ENCODE assay signal across 12 cellular contexts in the genomic region with DNA sequence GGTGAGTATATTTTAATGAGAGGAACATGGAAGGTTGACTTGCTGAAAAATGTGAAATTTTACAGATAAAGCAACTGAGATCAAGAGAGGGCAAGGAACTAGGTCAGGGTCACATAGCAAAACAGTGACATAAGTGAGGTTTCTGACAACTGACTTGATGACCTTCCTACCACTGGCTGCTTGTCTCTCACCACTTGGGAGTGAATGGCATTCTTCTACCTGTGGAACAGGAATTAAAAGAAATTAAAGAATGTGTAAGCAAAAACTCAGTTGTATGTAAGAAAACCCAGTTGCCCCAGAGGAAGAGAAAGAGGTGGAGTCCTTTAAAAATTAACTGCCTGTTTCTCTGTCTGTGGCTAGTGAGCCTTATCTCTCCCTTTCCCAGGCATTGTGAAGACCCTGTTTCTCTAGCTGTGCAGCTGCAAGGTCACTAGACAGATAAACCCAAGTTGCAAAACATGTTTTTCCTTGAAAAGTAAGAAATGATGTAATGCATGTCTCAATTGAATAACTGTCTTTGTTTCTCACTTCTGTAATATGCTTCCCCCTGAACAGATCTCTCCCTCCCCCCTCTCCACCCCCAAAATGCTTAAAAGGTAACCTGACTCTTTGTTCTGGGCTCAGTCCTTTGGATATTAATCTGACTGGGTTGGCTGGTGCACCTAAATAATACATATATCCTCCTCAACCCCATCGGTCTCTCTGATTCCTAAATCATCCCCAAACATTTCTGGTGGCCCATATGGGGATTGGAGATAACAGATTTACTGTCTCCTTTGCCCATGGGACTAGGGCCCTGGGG. TPM values are rescaled to one million over a fixed set of nuclear protein-coding genes. Genes with fewer than 3 reads are reported as not detected.
DNase-seq lines count a peak whose midpoint lies in the region; ATAC-seq and TF ChIP-seq lines count a peak whose summit lies in the region.
"Had no signal": no experiment of that assay in that cellular context is flagged by ENCODE, and none has a peak within 500 bp of the region (broad histone marks: within the 10 kb centered on the region; RNA-seq: fewer than 3 reads in every experiment).

No MANE protein-coding gene starts in this region.

- TF ChIP-seq CTCF in ascending aorta (IDR thresholded peaks at IDR 0.05) = no peak
- no peak for TF ChIP-seq CTCF in foreskin fibroblast (IDR thresholded peaks at IDR 0.05; ENCODE audit: low read depth, low read length)

- ATAC-seq in memory B cell (ENCODE audit: low read depth) = peak; percentile 42

- no peaks in the 10 kb centered on the region for H3K27me3 Mint-ChIP-seq in IgD-negative memory B cell
- H3K27me3 Mint-ChIP-seq in memory B cell = no peaks in the 10 kb centered on the region

- no peaks in the 10 kb centered on the region for H3K9me3 ChIP-seq in ascending aorta
- H3K9me3 ChIP-seq: adrenal gland had no signal

- intact Hi-C loops in ascending aorta (cut with DNase I) = loop anchor here (2.0 kb wide), 1 partner anchor 61 kb away; no protein-coding TSS in a partner anchor

- H2AFZ ChIP-seq in ACC112 (ENCODE audit: low read length, unreplicated experiment) = no peak overlapping the region

- no peaks in the 10 kb centered on the region for H3K9me3 Mint-ChIP-seq in IgD-negative memory B cell
- no peaks in the 10 kb centered on the region for H3K9me3 Mint-ChIP-seq in memory B cell

- H3K4me1 Mint-ChIP-seq in IgD-negative memory B cell = peaks cover 19 to 28% (median 21%) of the 10 kb centered on the region in 3 donors
- peaks cover 22% of the 10 kb centered on the region for H3K4me1 Mint-ChIP-seq in memory B cell

- no peaks in the 10 kb centered on the region for H3K79me2 ChIP-seq in ACC112 (ENCODE audit: control insufficient read depth, insufficient read depth, low read length, unreplicated experiment)

- H3K27me3 ChIP-seq in ACC112 (ENCODE audit: insufficient read depth, low read length) = no peaks in the 10 kb centered on the region
- H3K27me3 ChIP-seq in ascending aorta = no peaks in the 10 kb centered on the region
- H3K27me3 ChIP-seq: adrenal gland had no signal

- H3K27ac Mint-ChIP-seq in IgD-negative memory B cell = peak overlapping the region; percentile 54 to 88 (median 83)
- H3K27ac Mint-ChIP-seq in memory B cell = peak overlapping the region; percentile 84

- no peak for DNase-seq in ascending aorta (ENCODE audit: low spot score in 2 of 2)
- DNase-seq in memory B cell (ENCODE audit: low spot score in 2 of 2) = no peak
- no peak for DNase-seq in foreskin fibroblast
- DNase-seq in DMS114 treated with DMSO at 0.1 percent for 48 hours (lab: John Stamatoyannopoulos, UW; ENCODE audit: unreplicated experiment) = no peak
- DNase-seq in activated CD4-positive, alpha-beta T cell treated with anti-CD3 and anti-CD28 coated beads for 48 hours = no peak
- DNase-seq in NCI-H1694 (lab: John Stamatoyannopoulos, UW) = no peak
- DNase-seq: activated CD4-positive, alpha-beta T cell treated with anti-CD3 and anti-CD28 coated beads, Interleukin-2, amount 50 U/mL, for 48 hours had no signal

- H3K36me3 ChIP-seq in ACC112 (ENCODE audit: insufficient read depth, low read length) (no peaks in the 10 kb centered on the region), ascending aorta (no peaks in the 10 kb centered on the region)
- H3K36me3 ChIP-seq: adrenal gland had no signal

- H3K4me3 ChIP-seq in ACC112 (ENCODE audit: low read depth, low read length) (peak overlapping the region; percentile 58; the same call in 1 of the 2 replicates), ascending aorta (peak overlapping the region in 1 of 2 donors; percentile 61), foreskin fibroblast (ENCODE audit: low read depth in 1 of 2, low read length in 2 of 2) (no peak overlapping the region)

- H3K36me3 Mint-ChIP-seq in IgD-negative memory B cell (no peaks in the 10 kb centered on the region), memory B cell (peaks cover 4% of the 10 kb centered on the region)

- H3K27ac ChIP-seq in ACC112 (ENCODE audit: low read depth, low read length) (no peak overlapping the region), ascending aorta (peak overlapping the region; percentile 79 to 84)

- peaks cover 7% of the 10 kb centered on the region for H3K4me1 ChIP-seq in ACC112 (ENCODE audit: control insufficient read depth, insufficient read depth, low read length, unreplicated experiment)
- H3K4me1 ChIP-seq in ascending aorta = peaks cover 6 to 27% of the 10 kb centered on the region in 2 donors

- H3K4me3 Mint-ChIP-seq in IgD-negative memory B cell = peak overlapping the region; percentile 84 to 93 (median 88)
- H3K4me3 Mint-ChIP-seq in memory B cell = peak overlapping the region; percentile 87

RNA-seq across cellular contexts. Expression of a gene that starts 23.4 kb away (rescaled TPM):
- not detected for polyA plus RNA-seq in IgD-negative memory B cell
- not detected for total RNA-seq in ascending aorta
- total RNA-seq: epithelial cell of proximal tubule, RPMI7951 had no signal
